ENCODE assay signal across 26 cellular contexts in the genomic region with DNA sequence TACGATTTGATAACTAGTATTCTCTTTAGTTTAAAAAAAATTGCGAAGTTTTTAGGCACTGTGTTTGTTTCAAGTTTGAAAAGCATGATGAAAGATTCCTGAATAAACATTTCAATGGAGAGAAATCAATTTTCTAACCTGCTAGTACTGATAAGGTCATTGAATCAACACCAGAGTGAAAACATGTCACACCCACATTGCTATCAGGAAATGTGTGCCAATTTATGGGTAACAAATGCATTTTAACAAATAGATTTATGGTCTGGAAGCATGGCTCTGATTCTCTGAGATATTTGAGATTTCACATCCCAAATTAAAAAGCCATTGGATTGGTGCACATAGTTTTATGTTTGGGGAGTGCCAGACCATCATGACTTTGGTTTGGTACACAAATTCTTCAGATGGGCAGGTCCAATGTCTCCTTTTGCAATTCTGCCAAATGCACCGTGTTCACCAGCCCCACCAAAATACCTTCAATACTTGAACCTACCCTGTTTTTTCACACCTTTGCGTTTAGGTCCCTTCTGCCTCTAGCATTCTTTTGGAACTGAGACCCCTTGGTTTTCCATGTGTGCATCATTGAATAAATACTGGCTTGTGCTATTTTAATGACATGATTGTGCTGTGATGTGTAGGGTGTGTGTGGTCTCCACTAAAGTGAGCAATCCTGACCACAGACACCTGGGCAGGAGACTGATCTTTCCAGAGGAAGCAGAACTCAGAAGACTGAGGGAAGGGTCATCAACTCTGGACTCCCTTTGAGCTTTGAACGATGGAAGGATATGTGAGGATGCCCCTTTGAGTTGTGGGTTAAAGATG. TPM values are rescaled to one million over a fixed set of nuclear protein-coding genes. Genes with fewer than 3 reads are reported as not detected.
DNase-seq lines count a peak whose midpoint lies in the region; ATAC-seq and TF ChIP-seq lines count a peak whose summit lies in the region.
"Had no signal": no experiment of that assay in that cellular context is flagged by ENCODE, and none has a peak within 500 bp of the region (broad histone marks: within the 10 kb centered on the region; RNA-seq: fewer than 3 reads in every experiment).

No MANE protein-coding gene starts in this region.

- H3K27me3 Mint-ChIP-seq in type B pancreatic cell = no peaks in the 10 kb centered on the region
- peaks cover 74% of the 10 kb centered on the region for H3K27me3 Mint-ChIP-seq in activated CD8-positive, alpha-beta memory T cell treated with anti-CD3 and anti-CD28 coated beads, Interleukin-2, amount 10 ng/mL, durations not matched to agents 7 days and 5 days

- peaks cover 67% of the 10 kb centered on the region for H3K4me1 ChIP-seq in PC-9 (replicated peaks; ENCODE audit: insufficient read depth)
- H3K4me1 ChIP-seq: BLaER1 treated with 17β-estradiol and CSF1 and Interleukin-3, amounts not matched to agents 10 nM and 100 nM had no signal

- TF ChIP-seq CTCF in PC-9 (conservative IDR thresholded peaks at IDR 0.05) (no peak), type B pancreatic cell (conservative IDR thresholded peaks at IDR 0.05) (no peak)

- DNase-seq in PC-9 = peak in 1 of 2 experiments; percentile 85
- DNase-seq in epithelial cell of prostate (ENCODE audit: low read depth, low spot score) = no peak
- DNase-seq in myocyte (ENCODE audit: low read depth) = peak; percentile 63
- no peak for DNase-seq in type B pancreatic cell (ENCODE audit: extremely low spot score, unreplicated experiment)
- no peak for DNase-seq in activated CD8-positive, alpha-beta memory T cell treated with anti-CD3 and anti-CD28 coated beads, Interleukin-2, amount 10 ng/mL, durations not matched to agents 7 days and 5 days
- DNase-seq in stimulated activated CD4-positive, alpha-beta T cell treated with anti-CD3 and anti-CD28 coated beads, Interleukin-2, amount 100 ng/mL, for 48 hours = no peak
- DNase-seq: activated CD4-positive, alpha-beta T cell treated with anti-CD3 and anti-CD28 coated beads for 48 hours; activated CD8-positive, alpha-beta memory T cell treated with anti-CD3 and anti-CD28 coated beads for 24 hours; activated gamma-delta T cell; activated T-cell treated with anti-CD3 and anti-CD28 coated beads, Interleukin-2, amount 50 U/mL, for 1 hour; DMS53; GDM1; H9; KBM-7; kidney glomerular epithelial cell; MM.1S; NCI-H1417 treated with DMSO at 0.1 percent for 48 hours; NCI-H82; trophoblast cell had no signal

- POLR2A ChIA-PET in PC-9 (lab: Charles Lee; ENCODE audit: unreplicated experiment) = no interaction called here

- no peaks in the 10 kb centered on the region for H3K9me2 ChIP-seq in PC-9 (ENCODE audit: insufficient read depth)

- H3K9me3 Mint-ChIP-seq in type B pancreatic cell = no peaks in the 10 kb centered on the region
- no peaks in the 10 kb centered on the region for H3K9me3 Mint-ChIP-seq in activated CD8-positive, alpha-beta memory T cell treated with anti-CD3 and anti-CD28 coated beads, Interleukin-2, amount 10 ng/mL, durations not matched to agents 7 days and 5 days (ENCODE audit: low read depth)
- H3K9me3 Mint-ChIP-seq: central memory CD8-positive, alpha-beta T cell had no signal

- no TSS peak for BruUV-seq in PC-9 (replicated peaks; lab: Mats Ljungman, UMichigan)

- H3K79me2 ChIP-seq in PC-9 (ENCODE audit: low read depth) = 0 out of 2 replicates have a peak, but pooled peaks cover 4% of the 10 kb centered on the region

- peak overlapping the region; percentile 89 for H3K4me2 ChIP-seq in PC-9
- H3K4me2 ChIP-seq: BLaER1 treated with 17β-estradiol and CSF1 and Interleukin-3, amounts not matched to agents 10 nM and 100 nM had no signal

- no peaks in the 10 kb centered on the region for H4K20me1 ChIP-seq in PC-9 (ENCODE audit: insufficient read depth)
- H4K20me1 ChIP-seq: BLaER1 treated with 17β-estradiol and CSF1 and Interleukin-3, amounts not matched to agents 10 nM and 100 nM had no signal

- no peak for ATAC-seq in activated CD8-positive, alpha-beta memory T cell treated with anti-CD3 and anti-CD28 coated beads, Interleukin-2, amount 10 ng/mL, durations not matched to agents 7 days and 5 days
- ATAC-seq in HG02884 (IDR thresholded peaks at IDR 0.05; ENCODE audit: unreplicated experiment) = no peak

- no peaks in the 10 kb centered on the region for H3K36me3 Mint-ChIP-seq in type B pancreatic cell
- H3K36me3 Mint-ChIP-seq in activated CD8-positive, alpha-beta memory T cell treated with anti-CD3 and anti-CD28 coated beads, Interleukin-2, amount 10 ng/mL, durations not matched to agents 7 days and 5 days = no peaks in the 10 kb centered on the region
- H3K36me3 Mint-ChIP-seq: memory B cell had no signal

- H3K36me3 ChIP-seq in PC-9 (ENCODE audit: low read depth) = peaks cover 25% of the 10 kb centered on the region; the same call in 1 of the 2 replicates
- H3K36me3 ChIP-seq: BLaER1 treated with 17β-estradiol and CSF1 and Interleukin-3, amounts not matched to agents 10 nM and 100 nM had no signal

- H3K27ac ChIP-seq in PC-9 (peak overlapping the region; percentile 100), epithelial cell of prostate (peak overlapping the region; percentile 99)
- H3K27ac ChIP-seq: BLaER1 treated with 17β-estradiol and CSF1 and Interleukin-3, amounts not matched to agents 10 nM and 100 nM; RWPE1; SK-N-MC had no signal

- H2AFZ ChIP-seq in PC-9 = no peak overlapping the region

- no peaks in the 10 kb centered on the region for H3K27me3 ChIP-seq in PC-9 (ENCODE audit: insufficient read depth, low read depth)

- peaks cover 51% of the 10 kb centered on the region for H3F3A ChIP-seq in PC-9 (ENCODE audit: insufficient read depth, low read depth)

- H3K4me1 Mint-ChIP-seq in type B pancreatic cell (ENCODE audit: unreplicated experiment) = no peaks in the 10 kb centered on the region
- peaks cover 17% of the 10 kb centered on the region for H3K4me1 Mint-ChIP-seq in activated CD8-positive, alpha-beta memory T cell treated with anti-CD3 and anti-CD28 coated beads, Interleukin-2, amount 10 ng/mL, durations not matched to agents 7 days and 5 days
- H3K4me1 Mint-ChIP-seq: central memory CD8-positive, alpha-beta T cell; H9; memory B cell had no signal

- CTCF ChIA-PET in PC-9 (lab: Charles Lee) = no interaction called here
- CTCF ChIA-PET in activated CD8-positive, alpha-beta memory T cell treated with anti-CD3 and anti-CD28 coated beads, Interleukin-2, amount 10 ng/mL, durations not matched to agents 7 days and 5 days (lab: Charles Lee) = no interaction called here

- H3K4me3 ChIP-seq in PC-9 = no peak overlapping the region
- H3K4me3 ChIP-seq: BLaER1 treated with 17β-estradiol and CSF1 and Interleukin-3, amounts not matched to agents 10 nM and 100 nM; SK-N-MC had no signal

- no peak overlapping the region for H3K4me3 Mint-ChIP-seq in type B pancreatic cell
- H3K4me3 Mint-ChIP-seq in activated CD8-positive, alpha-beta memory T cell treated with anti-CD3 and anti-CD28 coated beads, Interleukin-2, amount 10 ng/mL, durations not matched to agents 7 days and 5 days = no peak overlapping the region
- H3K4me3 Mint-ChIP-seq: central memory CD8-positive, alpha-beta T cell; H9; memory B cell; T-helper 1 cell treated with Interleukin-12 subunit alpha and Interleukin-12 subunit beta and Interleukin-4 antibody, amounts not matched to agents 30 μg/mL and 1 μg/mL, for 36 hours had no signal

- peaks cover 6% of the 10 kb centered on the region; the same call in 1 of the 2 replicates for H3K9me3 ChIP-seq in PC-9 (ENCODE audit: insufficient read depth, low read depth)

- peak overlapping the region; percentile 50 for H3K27ac Mint-ChIP-seq in type B pancreatic cell
- H3K27ac Mint-ChIP-seq in activated CD8-positive, alpha-beta memory T cell treated with anti-CD3 and anti-CD28 coated beads, Interleukin-2, amount 10 ng/mL, durations not matched to agents 7 days and 5 days = no peak overlapping the region
- H3K27ac Mint-ChIP-seq: H9; memory B cell; T-helper 1 cell treated with Interleukin-12 subunit alpha and Interleukin-12 subunit beta and Interleukin-4 antibody, amounts not matched to agents 30 μg/mL and 1 μg/mL, for 36 hours had no signal

- intact Hi-C loops in PC-9 (cut with micrococcal nuclease; ENCODE audit: unreplicated experiment) = no loop called here

RNA-seq across cellular contexts. Expression of a gene that starts 20.4 kb away (rescaled TPM):
- total RNA-seq in PC-9 (2021) (2.5 and 4.0 TPM in 2 replicates), myocyte (6.4 and 6.7 TPM in 2 replicates), type B pancreatic cell (ENCODE audit: low replicate concordance) (0.90 and 1.7 TPM in 2 replicates)
- polyA plus RNA-seq in myocyte (2012) = 6.3 TPM
- total RNA-seq in activated CD8-positive, alpha-beta memory T cell treated with anti-CD3 and anti-CD28 coated beads, Interleukin-2, amount 10 ng/mL, durations not matched to agents 7 days and 5 days = not detected
